Comparison of ENCODE assay signal across 15 cellular contexts in genomic region chr1:53369034-53369750, GRCh38. TPM values are rescaled to one million over a fixed set of nuclear protein-coding genes. Genes with fewer than 3 reads are reported as not detected.
DNase-seq lines count a peak whose midpoint lies in the region; ATAC-seq and TF ChIP-seq lines count a peak whose summit lies in the region.
"Had no signal": no experiment of that assay in that cellular context is flagged by ENCODE, and none has a peak within 500 bp of the region (broad histone marks: within the 10 kb centered on the region; RNA-seq: fewer than 3 reads in every experiment).

No MANE protein-coding gene starts in this region.

- H3K9me3 ChIP-seq in neural progenitor cell (ENCODE audit: low read depth): no peaks in the 10 kb centered on the region
- H3K9me3 ChIP-seq: left ventricle myocardium inferior, upper lobe of left lung had no signal

- no peaks in the 10 kb centered on the region for H3K36me3 ChIP-seq in neural progenitor cell
- H3K36me3 ChIP-seq: left ventricle myocardium inferior, upper lobe of left lung had no signal

- no peaks in the 10 kb centered on the region for H3K27me3 ChIP-seq in neural progenitor cell
- H3K27me3 ChIP-seq: upper lobe of left lung had no signal

- no peak overlapping the region for H3K4me2 ChIP-seq in neural progenitor cell

- no peak overlapping the region for H3K27ac ChIP-seq in neural progenitor cell
- H3K27ac ChIP-seq: left ventricle myocardium inferior, upper lobe of left lung had no signal

- peaks cover 14% of the 10 kb centered on the region for H3K4me1 ChIP-seq in neural progenitor cell
- H3K4me1 ChIP-seq: left ventricle myocardium inferior had no signal

- DNase-seq in DMS79 treated with DMSO at 0.1 percent for 48 hours (lab: John Stamatoyannopoulos, UW) (peak; percentile 23), NCI-H2107 treated with DMSO at 0.1 percent for 48 hours (lab: John Stamatoyannopoulos, UW; ENCODE audit: unreplicated experiment) (peak; percentile 74), neural progenitor cell (ENCODE audit: low spot score) (peak; percentile 30), DMS114 treated with DMSO at 0.1 percent for 48 hours (lab: John Stamatoyannopoulos, UW; ENCODE audit: unreplicated experiment) (no peak), NK-92 (lab: John Stamatoyannopoulos, UW; ENCODE audit: unreplicated experiment) (no peak)
- DNase-seq in activated CD8-positive, alpha-beta memory T cell treated with anti-CD3 and anti-CD28 coated beads, Interleukin-2, amount 50 U/mL, for 48 hours: peak; percentile 33
- no peak for DNase-seq in activated T-helper 2 cell treated with anti-CD3 and anti-CD28 coated beads, Interferon-gamma antibody, Interleukin-2, Interleukin-4, amounts not matched to agents 10 μg/mL and 5 μg/mL and 100 μg/mL, durations not matched to agents 14 hours and 24 hours and 36 hours (ENCODE audit: low spot score)
- DNase-seq: CD4-positive, CD25-positive, alpha-beta regulatory T cell; NCI-H2029; retina; stimulated activated CD4-positive, alpha-beta T cell treated with anti-CD3 and anti-CD28 coated beads, Interleukin-2, amount 100 ng/mL, for 48 hours had no signal

- H3K27ac Mint-ChIP-seq in neural progenitor cell: no peak overlapping the region
- H3K27ac Mint-ChIP-seq in activated T-helper 2 cell treated with anti-CD3 and anti-CD28 coated beads, Interferon-gamma antibody, Interleukin-2, Interleukin-4, amounts not matched to agents 10 μg/mL and 5 μg/mL and 100 μg/mL, durations not matched to agents 14 hours and 24 hours and 36 hours: no peak overlapping the region
- H3K27ac Mint-ChIP-seq: nephron had no signal

- no peak overlapping the region for H3K4me3 Mint-ChIP-seq in neural progenitor cell
- H3K4me3 Mint-ChIP-seq in activated T-helper 2 cell treated with anti-CD3 and anti-CD28 coated beads, Interferon-gamma antibody, Interleukin-2, Interleukin-4, amounts not matched to agents 10 μg/mL and 5 μg/mL and 100 μg/mL, durations not matched to agents 14 hours and 24 hours and 36 hours (ENCODE audit: low read depth): no peak overlapping the region
- H3K4me3 Mint-ChIP-seq: nephron had no signal

- no peak overlapping the region for H3K4me3 ChIP-seq in neural progenitor cell
- H3K4me3 ChIP-seq: left ventricle myocardium inferior, upper lobe of left lung had no signal

- H4K20me1 ChIP-seq in neural progenitor cell (ENCODE audit: low read depth): no peaks in the 10 kb centered on the region

- no peaks in the 10 kb centered on the region for H3F3A ChIP-seq in neural progenitor cell (ENCODE audit: low read depth)

- H2AFZ ChIP-seq in neural progenitor cell (replicated peaks): no peak overlapping the region

- H3K9ac ChIP-seq in neural progenitor cell: no peak overlapping the region

- peaks cover 3% of the 10 kb centered on the region for H3K4me1 Mint-ChIP-seq in neural progenitor cell
- peaks cover 13% of the 10 kb centered on the region for H3K4me1 Mint-ChIP-seq in activated T-helper 2 cell treated with anti-CD3 and anti-CD28 coated beads, Interferon-gamma antibody, Interleukin-2, Interleukin-4, amounts not matched to agents 10 μg/mL and 5 μg/mL and 100 μg/mL, durations not matched to agents 14 hours and 24 hours and 36 hours (ENCODE audit: low read depth)
- H3K4me1 Mint-ChIP-seq: nephron had no signal

- intact Hi-C loops in activated T-helper 2 cell treated with anti-CD3 and anti-CD28 coated beads, Interferon-gamma antibody, Interleukin-2, Interleukin-4, amounts not matched to agents 10 μg/mL and 5 μg/mL and 100 μg/mL, durations not matched to agents 14 hours and 24 hours and 36 hours (cut with micrococcal nuclease): no loop called here

- H3K36me3 Mint-ChIP-seq in neural progenitor cell: no peaks in the 10 kb centered on the region
- no peaks in the 10 kb centered on the region for H3K36me3 Mint-ChIP-seq in activated T-helper 2 cell treated with anti-CD3 and anti-CD28 coated beads, Interferon-gamma antibody, Interleukin-2, Interleukin-4, amounts not matched to agents 10 μg/mL and 5 μg/mL and 100 μg/mL, durations not matched to agents 14 hours and 24 hours and 36 hours (ENCODE audit: low read depth)
- H3K36me3 Mint-ChIP-seq: CD4-positive, CD25-positive, alpha-beta regulatory T cell had no signal

- H3K27me3 Mint-ChIP-seq in neural progenitor cell (ENCODE audit: insufficient read depth, low read depth): peaks cover 5% of the 10 kb centered on the region
- peaks cover 3% of the 10 kb centered on the region for H3K27me3 Mint-ChIP-seq in activated T-helper 2 cell treated with anti-CD3 and anti-CD28 coated beads, Interferon-gamma antibody, Interleukin-2, Interleukin-4, amounts not matched to agents 10 μg/mL and 5 μg/mL and 100 μg/mL, durations not matched to agents 14 hours and 24 hours and 36 hours (ENCODE audit: low read depth)

- no peaks in the 10 kb centered on the region for H3K9me3 Mint-ChIP-seq in neural progenitor cell
- no peaks in the 10 kb centered on the region for H3K9me3 Mint-ChIP-seq in activated T-helper 2 cell treated with anti-CD3 and anti-CD28 coated beads, Interferon-gamma antibody, Interleukin-2, Interleukin-4, amounts not matched to agents 10 μg/mL and 5 μg/mL and 100 μg/mL, durations not matched to agents 14 hours and 24 hours and 36 hours
- H3K9me3 Mint-ChIP-seq: CD4-positive, CD25-positive, alpha-beta regulatory T cell; nephron had no signal

- ATAC-seq in GM18907 (IDR thresholded peaks at IDR 0.05; ENCODE audit: unreplicated experiment): no peak

- H3K79me2 ChIP-seq in neural progenitor cell (ENCODE audit: low read depth): no peaks in the 10 kb centered on the region

- TF ChIP-seq CTCF in neural progenitor cell (IDR thresholded peaks at IDR 0.05): no peak

RNA-seq across cellular contexts. Expression of gene LRP8, which starts 41.3 kb away (rescaled TPM):
- total RNA-seq in neural progenitor cell (ENCODE audit: low replicate concordance): 15.6 and 25.7 TPM in 2 replicates
- total RNA-seq in activated T-helper 2 cell treated with anti-CD3 and anti-CD28 coated beads, Interferon-gamma antibody, Interleukin-2, Interleukin-4, amounts not matched to agents 10 μg/mL and 5 μg/mL and 100 μg/mL, durations not matched to agents 14 hours and 24 hours and 36 hours: 78.0 and 82.1 TPM in 2 replicates

Comparison
In these comparisons a context has a peak if more than half of its experiments do, and no peak if none do; other contexts are left out.
1. DNase-seq: peak in DMS79 treated with DMSO at 0.1 percent for 48 hours (single experiment), NCI-H2107 treated with DMSO at 0.1 percent for 48 hours (single experiment), activated CD8-positive, alpha-beta memory T cell treated with anti-CD3 and anti-CD28 coated beads, Interleukin-2, amount 50 U/mL, for 48 hours (single experiment) and neural progenitor cell (single experiment); none in activated T-helper 2 cell treated with anti-CD3 and anti-CD28 coated beads, Interferon-gamma antibody, Interleukin-2, Interleukin-4, amounts not matched to agents 10 μg/mL and 5 μg/mL and 100 μg/mL, durations not matched to agents 14 hours and 24 hours and 36 hours (single experiment), DMS114 treated with DMSO at 0.1 percent for 48 hours (single experiment) and NK-92 (single experiment).